In genomic region chr13:36795463-36795862, GRCh38 we compare ENCODE assay signal across 16 cellular contexts. TPM values are rescaled to one million over a fixed set of nuclear protein-coding genes. Genes with fewer than 3 reads are reported as not detected.
A peak's percentile ranks its signal among the peaks of the same experiment; 100 is the strongest.
DNase-seq lines count a peak whose midpoint lies in the region; ATAC-seq and TF ChIP-seq lines count a peak whose summit lies in the region.
"Had no signal": no experiment of that assay in that cellular context is flagged by ENCODE, and none has a peak within 500 bp of the region (broad histone marks: within the 10 kb centered on the region; RNA-seq: fewer than 3 reads in every experiment).

No MANE protein-coding gene starts in this region.

- H3K9me3 ChIP-seq in HUES64 (ENCODE audit: insufficient read depth, low read depth, low read length) (no peaks in the 10 kb centered on the region), esophagus muscularis mucosa (no peaks in the 10 kb centered on the region), iPS-20b (ENCODE audit: insufficient read depth, low read depth, low read length) (no peaks in the 10 kb centered on the region)
- H3K9me3 ChIP-seq: Caco-2 had no signal

- no peak overlapping the region for H2AFZ ChIP-seq in GM23338

- ATAC-seq in GM23338 (peak; percentile 97), GM19035 (IDR thresholded peaks at IDR 0.05; ENCODE audit: unreplicated experiment) (no peak), Right ventricle myocardium inferior (no peak)
- ATAC-seq: CD8-positive, alpha-beta T cell; HCT116 had no signal

- intact Hi-C loops in esophagus muscularis mucosa (cut with DNase I), result no loop called here
- intact Hi-C loops in Right ventricle myocardium inferior (cut with DNase I), result no loop called here

- H3K27me3 ChIP-seq in GM23338 (ENCODE audit: insufficient read depth) (no peaks in the 10 kb centered on the region), HUES64 (ENCODE audit: insufficient read depth, low read length) (no peaks in the 10 kb centered on the region), esophagus muscularis mucosa (no peaks in the 10 kb centered on the region), iPS-20b (ENCODE audit: insufficient read depth, low read length) (no peaks in the 10 kb centered on the region)

- H3K36me3 ChIP-seq in GM23338 (ENCODE audit: insufficient read depth), result no peaks in the 10 kb centered on the region
- no peaks in the 10 kb centered on the region for H3K36me3 ChIP-seq in HUES64 (ENCODE audit: insufficient read depth, low read length)
- no peaks in the 10 kb centered on the region for H3K36me3 ChIP-seq in esophagus muscularis mucosa
- no peaks in the 10 kb centered on the region for H3K36me3 ChIP-seq in iPS-20b (ENCODE audit: insufficient read depth, low read depth, low read length)

- no peaks in the 10 kb centered on the region for H4K20me1 ChIP-seq in GM23338 (replicated peaks; ENCODE audit: insufficient read depth)

- peaks cover 2% of the 10 kb centered on the region; the same call in 1 of the 3 replicates for H3K9me3 Mint-ChIP-seq in GM23338
- H3K9me3 Mint-ChIP-seq: CD8-positive, alpha-beta T cell had no signal

- H3F3A ChIP-seq in GM23338 (replicated peaks; ENCODE audit: low read depth), result no peaks in the 10 kb centered on the region

- H3K36me3 Mint-ChIP-seq in GM23338 (ENCODE audit: low read depth), result no peaks in the 10 kb centered on the region
- H3K36me3 Mint-ChIP-seq: CD14-positive monocyte; CD8-positive, alpha-beta T cell had no signal

- H3K4me3 Mint-ChIP-seq in GM23338, result peak overlapping the region; percentile 1; the same call in 1 of the 3 replicates
- H3K4me3 Mint-ChIP-seq: CD14-positive monocyte; CD8-positive, alpha-beta T cell had no signal

- H3K4me2 ChIP-seq in GM23338, result peak overlapping the region; percentile 56; the same call in 1 of the 2 replicates

- H3K27ac Mint-ChIP-seq in GM23338, result peak overlapping the region; percentile 83; the same call in 1 of the 2 replicates
- H3K27ac Mint-ChIP-seq: CD14-positive monocyte; CD8-positive, alpha-beta T cell had no signal

- no peaks in the 10 kb centered on the region; the same call in 1 of the 2 replicates for H3K9me2 ChIP-seq in GM23338 (ENCODE audit: insufficient read depth)

- peaks cover 24% of the 10 kb centered on the region for H3K4me1 Mint-ChIP-seq in GM23338
- H3K4me1 Mint-ChIP-seq: CD14-positive monocyte had no signal

- DNase-seq in GM23338 (ENCODE audit: low spot score) (peak; percentile 91), esophagus muscularis mucosa (ENCODE audit: extremely low spot score) (peak; percentile 26), Right ventricle myocardium inferior (ENCODE audit: missing footprints) (no peak), COLO668 (lab: John Stamatoyannopoulos, UW; ENCODE audit: unreplicated experiment) (no peak)
- no peak for DNase-seq in activated CD4-positive, alpha-beta T cell treated with anti-CD3 and anti-CD28 coated beads for 48 hours
- DNase-seq: Caco-2; CD8-positive, alpha-beta T cell; DND-41; GDM1; GOT3 had no signal

- no peaks in the 10 kb centered on the region for H3K79me2 ChIP-seq in GM23338 (replicated peaks; ENCODE audit: insufficient read depth)

- no peaks in the 10 kb centered on the region for H3K27me3 Mint-ChIP-seq in GM23338 (ENCODE audit: insufficient read depth, low read depth, poor library complexity)

- H3K4me3 ChIP-seq in GM23338 (no peak overlapping the region), HUES64 (ENCODE audit: low read length) (no peak overlapping the region), esophagus muscularis mucosa (no peak overlapping the region), iPS-20b (ENCODE audit: low read length) (peak overlapping the region; percentile 19; the same call in 1 of the 2 replicates)

- H3K27ac ChIP-seq in GM23338 (ENCODE audit: low read depth), result peak overlapping the region; percentile 70; the same call in 1 of the 2 replicates
- H3K27ac ChIP-seq in HUES64 (ENCODE audit: low read depth, low read length), result peak overlapping the region; percentile 81
- H3K27ac ChIP-seq in esophagus muscularis mucosa (replicated peaks in 1 of 4), result no peak overlapping the region
- no peak overlapping the region for H3K27ac ChIP-seq in iPS-20b (ENCODE audit: low read length)
- H3K27ac ChIP-seq: 22Rv1 had no signal

- no peak for TF ChIP-seq EP300 in esophagus muscularis mucosa (IDR thresholded peaks at IDR 0.05)

- WGBS in HUES64, result 72% methylated on average over 6 of the region's 6 CpGs
- WGBS in esophagus muscularis mucosa, result 84% methylated on average over 6 of the region's 6 CpGs

- H3K4me1 ChIP-seq in GM23338 (ENCODE audit: insufficient read depth) (peaks cover 7% of the 10 kb centered on the region), HUES64 (ENCODE audit: insufficient read depth, low read length) (peaks cover 12% of the 10 kb centered on the region), esophagus muscularis mucosa (no peaks in the 10 kb centered on the region), iPS-20b (ENCODE audit: insufficient read depth, low read length) (peaks cover 12% of the 10 kb centered on the region; the same call in 1 of the 2 replicates)
- H3K4me1 ChIP-seq: Caco-2 had no signal

- H3K9ac ChIP-seq in HUES64 (ENCODE audit: low read depth, low read length) (no peak overlapping the region), iPS-20b (ENCODE audit: low read depth, low read length) (no peak overlapping the region; the same call in 1 of the 2 replicates)

- no peak for TF ChIP-seq POLR2A in esophagus muscularis mucosa (IDR thresholded peaks at IDR 0.05; ENCODE audit: low read depth)

- TF ChIP-seq CTCF in GM23338 (conservative IDR thresholded peaks at IDR 0.05; ENCODE audit: low read depth in 2 of 2), result no peak
- no peak for TF ChIP-seq CTCF in esophagus muscularis mucosa (IDR thresholded peaks at IDR 0.05)

TF ChIP-seq in GM23338, 12 proteins besides CTCF, POLR2A, EP300 and RAD21 (continues in another document):
- no peak for TF ChIP-seq ZNF114 (CRISPR knock-in tag; IDR thresholded peaks at IDR 0.05)
- TF ChIP-seq ETS1 (IDR thresholded peaks at IDR 0.05), result no peak
- no peak for TF ChIP-seq EZH2phosphoT487 (IDR thresholded peaks at IDR 0.05; ENCODE audit: unreplicated experiment)
- peak; percentile 58; the same call in 1 of the 2 replicates for TF ChIP-seq CREB1 (CRISPR knock-in tag; IDR thresholded peaks at IDR 0.05; ENCODE audit: low read depth)

RNA-seq across cellular contexts. Expression of gene RFXAP, which starts 23.6 kb away (rescaled TPM):
- total RNA-seq in GM23338 (2014; rRNA removed; shearing (Covaris generic)), result 6.3 and 7.5 TPM in 2 replicates
- 8.5 and 10.3 TPM in 2 replicates for polyA plus RNA-seq in GM23338 (2016; fragmentation: Nextera tagmentation; extraction: Ambion mirVana)
- 7.5 TPM for polyA plus RNA-seq in HUES64 (2013, experiment 1 of 2)
- polyA plus RNA-seq in HUES64 (2013, experiment 2 of 2), result 9.1 TPM
- total RNA-seq in esophagus muscularis mucosa, result 1 to 10 TPM; 3.3 to 4.6 (median 4.2) TPM
- 2.2 TPM for total RNA-seq in Right ventricle myocardium inferior

Comparison
In these comparisons a context has a peak if more than half of its experiments do, and no peak if none do; other contexts are left out.
1. DNase-seq: peak in GM23338 (single experiment) and esophagus muscularis mucosa (single experiment); none in activated CD4-positive, alpha-beta T cell treated with anti-CD3 and anti-CD28 coated beads for 48 hours (single experiment), Right ventricle myocardium inferior (single experiment) and COLO668 (single experiment).
2. H3K27ac ChIP-seq: peak in GM23338 (single experiment) and HUES64 (single experiment); none in esophagus muscularis mucosa (0 of 4) and iPS-20b (single experiment).